ENCODE assay signal across 6 cellular contexts in genomic region chr7:56131062-56131461, GRCh38. TPM values are rescaled to one million over a fixed set of nuclear protein-coding genes. Genes with fewer than 3 reads are reported as not detected.
"Had no signal": no experiment of that assay in that cellular context is flagged by ENCODE, and none has a peak within 500 bp of the region (broad histone marks: within the 10 kb centered on the region; RNA-seq: fewer than 3 reads in every experiment).

No MANE protein-coding gene starts in this region.

RNA-seq across cellular contexts. Expression of gene NUPR2, which starts 14.8 kb away (rescaled TPM):
- total RNA-seq: GM23248, H4, H7, HFFc6, HT1080, IMR-90 had no signal
- polyA plus RNA-seq: GM23248, IMR-90 had no signal
